Comparison of ENCODE assay signal across 6 cellular contexts in genomic region chr19:4856468-4856867, GRCh38. TPM values are rescaled to one million over a fixed set of nuclear protein-coding genes. Genes with fewer than 3 reads are reported as not detected.
"Had no signal": no experiment of that assay in that cellular context is flagged by ENCODE, and none has a peak within 500 bp of the region (broad histone marks: within the 10 kb centered on the region; RNA-seq: fewer than 3 reads in every experiment).

No MANE protein-coding gene starts in this region.

RNA-seq across cellular contexts. Expression of gene ARRDC5, which starts 46.2 kb away (rescaled TPM):
- total RNA-seq: astrocyte, bronchial epithelial cell, foreskin keratinocyte, gastrocnemius medialis, glomerular endothelial cell, WTC11 had no signal
- polyA plus RNA-seq: foreskin keratinocyte had no signal
